In the genomic region with DNA sequence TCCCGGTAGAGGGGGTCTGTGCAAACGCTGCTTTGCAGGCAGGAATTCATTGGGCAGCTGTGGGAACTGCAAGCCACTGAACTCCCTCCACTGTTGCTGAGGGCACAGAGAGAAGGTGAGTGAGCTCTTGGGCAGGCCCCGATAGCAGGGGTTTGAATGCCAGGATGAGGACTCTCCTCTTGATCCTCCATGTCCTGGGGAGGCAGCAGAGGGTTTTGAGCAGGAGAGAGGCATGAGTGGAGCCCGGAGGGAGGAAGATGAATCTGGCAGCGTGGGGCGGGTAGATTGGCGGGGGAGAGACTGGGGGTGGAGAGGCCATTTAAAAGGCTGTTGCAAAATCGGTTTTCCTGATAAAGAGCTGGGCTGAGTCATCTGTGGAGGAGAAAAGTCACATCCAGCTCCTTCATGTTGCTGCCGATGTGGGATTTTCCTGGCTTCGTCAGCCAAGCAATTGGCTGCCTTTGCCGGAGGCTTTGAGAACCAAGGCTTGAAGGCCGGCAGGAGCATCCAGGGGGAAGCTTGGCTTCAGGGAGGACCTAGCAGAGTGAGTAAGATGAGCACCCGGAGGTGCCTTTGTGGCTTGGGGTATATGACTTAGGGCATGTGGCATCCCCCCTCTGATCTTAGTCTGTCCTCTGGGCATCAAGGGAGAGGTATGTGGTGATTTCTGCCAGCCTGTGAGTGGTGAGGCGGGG, we compare ENCODE assay signal across 1 cellular context.
TF ChIP-seq lines count a peak whose summit lies in the region.

SYNPO (plus strand) TSS at position 350 of the 695 bp plus-strand sequence. CDS start 7,616 bp downstream, outside the sequence.

TF ChIP-seq in HEK293, 187 proteins besides CTCF, POLR2A, EP300 and RAD21 (continued from another document and continues in another):
- TF ChIP-seq OSR2 (tag by site-specific recombination; IDR thresholded peaks at IDR 0.05) = peak; percentile 37; the same call in 1 of the 2 replicates
- no peak for TF ChIP-seq ZNF112 (tag by site-specific recombination; IDR thresholded peaks at IDR 0.05)
- TF ChIP-seq GLIS1 (tag by site-specific recombination; IDR thresholded peaks at IDR 0.05) = peak; percentile 72
- TF ChIP-seq ZNF660 (tag by site-specific recombination; IDR thresholded peaks at IDR 0.05) = peak; percentile 90
- TF ChIP-seq ZNF221 (tag by site-specific recombination; IDR thresholded peaks at IDR 0.05; ENCODE audit: borderline replicate concordance) = no peak
- TF ChIP-seq IKZF3 (tag by site-specific recombination; IDR thresholded peaks at IDR 0.05) = peak; percentile 19; the same call in 1 of the 2 replicates
- no peak for TF ChIP-seq KLF10 (tag by site-specific recombination; IDR thresholded peaks at IDR 0.05)
- peak; percentile 26; the same call in 1 of the 2 replicates for TF ChIP-seq ZBTB20 (tag by site-specific recombination; IDR thresholded peaks at IDR 0.05)
- TF ChIP-seq ZNF366 (tag by site-specific recombination; conservative IDR thresholded peaks at IDR 0.05) = no peak
- TF ChIP-seq ZNF362 (tag by site-specific recombination; IDR thresholded peaks at IDR 0.05) = no peak
- TF ChIP-seq ZNF19 (tag by site-specific recombination; IDR thresholded peaks at IDR 0.05; ENCODE audit: low read depth) = no peak
- no peak for TF ChIP-seq ZNF747 (tag by site-specific recombination; IDR thresholded peaks at IDR 0.05)
- TF ChIP-seq ZNF658 (tag by site-specific recombination; IDR thresholded peaks at IDR 0.05) = no peak
- no peak for TF ChIP-seq ZNF843 (tag by site-specific recombination; IDR thresholded peaks at IDR 0.05)
- no peak for TF ChIP-seq ZBTB44 (tag by site-specific recombination; IDR thresholded peaks at IDR 0.05)
- TF ChIP-seq, protein P1, sequence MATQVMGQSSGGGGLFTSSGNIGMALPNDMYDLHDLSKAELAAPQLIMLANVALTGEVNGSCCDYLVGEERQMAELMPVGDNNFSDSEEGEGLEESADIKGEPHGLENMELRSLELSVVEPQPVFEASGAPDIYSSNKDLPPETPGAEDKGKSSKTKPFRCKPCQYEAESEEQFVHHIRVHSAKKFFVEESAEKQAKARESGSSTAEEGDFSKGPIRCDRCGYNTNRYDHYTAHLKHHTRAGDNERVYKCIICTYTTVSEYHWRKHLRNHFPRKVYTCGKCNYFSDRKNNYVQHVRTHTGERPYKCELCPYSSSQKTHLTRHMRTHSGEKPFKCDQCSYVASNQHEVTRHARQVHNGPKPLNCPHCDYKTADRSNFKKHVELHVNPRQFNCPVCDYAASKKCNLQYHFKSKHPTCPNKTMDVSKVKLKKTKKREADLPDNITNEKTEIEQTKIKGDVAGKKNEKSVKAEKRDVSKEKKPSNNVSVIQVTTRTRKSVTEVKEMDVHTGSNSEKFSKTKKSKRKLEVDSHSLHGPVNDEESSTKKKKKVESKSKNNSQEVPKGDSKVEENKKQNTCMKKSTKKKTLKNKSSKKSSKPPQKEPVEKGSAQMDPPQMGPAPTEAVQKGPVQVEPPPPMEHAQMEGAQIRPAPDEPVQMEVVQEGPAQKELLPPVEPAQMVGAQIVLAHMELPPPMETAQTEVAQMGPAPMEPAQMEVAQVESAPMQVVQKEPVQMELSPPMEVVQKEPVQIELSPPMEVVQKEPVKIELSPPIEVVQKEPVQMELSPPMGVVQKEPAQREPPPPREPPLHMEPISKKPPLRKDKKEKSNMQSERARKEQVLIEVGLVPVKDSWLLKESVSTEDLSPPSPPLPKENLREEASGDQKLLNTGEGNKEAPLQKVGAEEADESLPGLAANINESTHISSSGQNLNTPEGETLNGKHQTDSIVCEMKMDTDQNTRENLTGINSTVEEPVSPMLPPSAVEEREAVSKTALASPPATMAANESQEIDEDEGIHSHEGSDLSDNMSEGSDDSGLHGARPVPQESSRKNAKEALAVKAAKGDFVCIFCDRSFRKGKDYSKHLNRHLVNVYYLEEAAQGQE (tag by site-specific recombination; IDR thresholded peaks at IDR 0.05) = no peak
- TF ChIP-seq ZNF501 (tag by site-specific recombination; IDR thresholded peaks at IDR 0.05) = no peak
- TF ChIP-seq ZNF530 (tag by site-specific recombination; IDR thresholded peaks at IDR 0.05; ENCODE audit: low read depth) = no peak
- no peak for TF ChIP-seq ZNF157 (tag by site-specific recombination; IDR thresholded peaks at IDR 0.05)
- peak; percentile 67; the same call in 1 of the 2 replicates for TF ChIP-seq ZEB2 (tag by site-specific recombination; IDR thresholded peaks at IDR 0.05)
- no peak for TF ChIP-seq ZNF140 (tag by site-specific recombination; IDR thresholded peaks at IDR 0.05)
- no peak for TF ChIP-seq ZNF174 (tag by site-specific recombination; IDR thresholded peaks at IDR 0.05)
- TF ChIP-seq ZBTB21 (tag by site-specific recombination; IDR thresholded peaks at IDR 0.05) = no peak
- TF ChIP-seq ZNF785 (tag by site-specific recombination; IDR thresholded peaks at IDR 0.05) = no peak
- peak; percentile 71 for TF ChIP-seq PRDM6 (tag by site-specific recombination; IDR thresholded peaks at IDR 0.05)
- TF ChIP-seq ZBTB49 (tag by site-specific recombination; IDR thresholded peaks at IDR 0.05; ENCODE audit: low read depth) = no peak
- TF ChIP-seq YY1 (tag by site-specific recombination; IDR thresholded peaks at IDR 0.05) = no peak
- no peak for TF ChIP-seq AEBP2 (tag by site-specific recombination; IDR thresholded peaks at IDR 0.05; ENCODE audit: borderline replicate concordance)
- TF ChIP-seq ZNF791 (tag by site-specific recombination; IDR thresholded peaks at IDR 0.05) = no peak
- TF ChIP-seq ZNF677 (tag by site-specific recombination; IDR thresholded peaks at IDR 0.05) = no peak
- no peak for TF ChIP-seq ZBTB8A (tag by site-specific recombination; IDR thresholded peaks at IDR 0.05)
- TF ChIP-seq ZSCAN4 (tag by site-specific recombination; IDR thresholded peaks at IDR 0.05) = no peak
- no peak; the same call in 1 of the 2 replicates for TF ChIP-seq ZIC2 (tag by site-specific recombination; IDR thresholded peaks at IDR 0.05)
- TF ChIP-seq ZNF626 (tag by site-specific recombination; IDR thresholded peaks at IDR 0.05) = no peak
- TF ChIP-seq ZNF341 (tag by site-specific recombination; IDR thresholded peaks at IDR 0.05; ENCODE audit: low read depth) = peak; percentile 82
- TF ChIP-seq TSHZ1 (tag by site-specific recombination; IDR thresholded peaks at IDR 0.05; ENCODE audit: borderline replicate concordance) = no peak
- no peak for TF ChIP-seq ZNF292 (tag by site-specific recombination; IDR thresholded peaks at IDR 0.05; ENCODE audit: borderline replicate concordance, low read depth)
- TF ChIP-seq SP3 (tag by site-specific recombination; IDR thresholded peaks at IDR 0.05) = no peak
- TF ChIP-seq, protein P2, sequence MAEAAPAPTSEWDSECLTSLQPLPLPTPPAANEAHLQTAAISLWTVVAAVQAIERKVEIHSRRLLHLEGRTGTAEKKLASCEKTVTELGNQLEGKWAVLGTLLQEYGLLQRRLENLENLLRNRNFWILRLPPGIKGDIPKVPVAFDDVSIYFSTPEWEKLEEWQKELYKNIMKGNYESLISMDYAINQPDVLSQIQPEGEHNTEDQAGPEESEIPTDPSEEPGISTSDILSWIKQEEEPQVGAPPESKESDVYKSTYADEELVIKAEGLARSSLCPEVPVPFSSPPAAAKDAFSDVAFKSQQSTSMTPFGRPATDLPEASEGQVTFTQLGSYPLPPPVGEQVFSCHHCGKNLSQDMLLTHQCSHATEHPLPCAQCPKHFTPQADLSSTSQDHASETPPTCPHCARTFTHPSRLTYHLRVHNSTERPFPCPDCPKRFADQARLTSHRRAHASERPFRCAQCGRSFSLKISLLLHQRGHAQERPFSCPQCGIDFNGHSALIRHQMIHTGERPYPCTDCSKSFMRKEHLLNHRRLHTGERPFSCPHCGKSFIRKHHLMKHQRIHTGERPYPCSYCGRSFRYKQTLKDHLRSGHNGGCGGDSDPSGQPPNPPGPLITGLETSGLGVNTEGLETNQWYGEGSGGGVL (tag by site-specific recombination; IDR thresholded peaks at IDR 0.05) = peak; percentile 99
- TF ChIP-seq ZNF792 (tag by site-specific recombination; IDR thresholded peaks at IDR 0.05) = no peak
